ENCODE assay signal across 15 cellular contexts in the genomic region with DNA sequence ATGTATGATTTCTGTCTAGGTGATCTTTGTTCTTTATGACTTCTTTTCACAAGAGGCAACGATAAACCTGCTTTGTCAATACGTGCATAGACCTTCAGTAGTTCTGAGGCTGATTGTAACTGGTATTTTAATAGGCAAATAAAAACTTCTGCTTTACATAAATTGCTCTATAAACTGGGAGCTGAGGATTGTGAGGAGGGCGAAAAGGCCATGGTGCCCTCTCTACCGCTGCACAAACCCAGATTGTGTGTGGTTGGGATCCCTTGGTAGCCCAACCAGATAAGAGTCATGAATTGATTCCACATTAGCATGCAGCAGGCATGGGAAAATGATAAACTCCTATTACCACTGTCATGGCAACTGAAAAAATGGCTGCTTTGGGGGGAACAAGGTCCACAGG.
"Had no signal": no experiment of that assay in that cellular context is flagged by ENCODE, and none has a peak within 500 bp of the region (broad histone marks: within the 10 kb centered on the region; RNA-seq: fewer than 3 reads in every experiment).

No MANE protein-coding gene starts in this region.

- H3K27ac ChIP-seq: brain microvascular endothelial cell, esophagus squamous epithelium, pancreas, uterus had no signal

- H3K27me3 ChIP-seq: brain microvascular endothelial cell, esophagus squamous epithelium, pancreas, uterus had no signal

- DNase-seq: activated gamma-delta T cell; activated naive CD8-positive, alpha-beta T cell treated with anti-CD3 and anti-CD28 coated beads for 36 hours; activated T-cell treated with anti-CD3 and anti-CD28 coated beads, Interleukin-2, amount 50 U/mL, for 48 hours; brain microvascular endothelial cell; cerebellar nuclear complex; esophagus squamous epithelium; foreskin fibroblast; glutamatergic neuron; pancreas; stimulated activated CD4-positive, alpha-beta T cell treated with anti-CD3 and anti-CD28 coated beads, Interleukin-15, amount 100 ng/mL, for 24 hours; stimulated activated CD4-positive, alpha-beta T cell treated with anti-CD3 and anti-CD28 coated beads, Interleukin-4, amount 100 ng/mL, for 24 hours; uterus had no signal

- H3K36me3 Mint-ChIP-seq: activated naive CD8-positive, alpha-beta T cell treated with anti-CD3 and anti-CD28 coated beads for 36 hours had no signal

- H3K4me3 ChIP-seq: esophagus squamous epithelium, pancreas, uterus had no signal

- H3K4me3 Mint-ChIP-seq: activated naive CD8-positive, alpha-beta T cell treated with anti-CD3 and anti-CD28 coated beads for 36 hours; dendritic cell treated with granulocyte-macrophage colony-stimulating factor and Interleukin-4, amounts not matched to agents 40 ng/mL and 50 ng/mL, for 4 days; nephron; T-helper 1 cell treated with Interleukin-12 subunit alpha and Interleukin-12 subunit beta and Interleukin-4 antibody, amounts not matched to agents 30 μg/mL and 1 μg/mL, for 36 hours had no signal

- H3K36me3 ChIP-seq: brain microvascular endothelial cell, esophagus squamous epithelium, pancreas, uterus had no signal

- H3K9me3 ChIP-seq: esophagus squamous epithelium, pancreas, uterus had no signal

- H3K9me3 Mint-ChIP-seq: activated naive CD8-positive, alpha-beta T cell treated with anti-CD3 and anti-CD28 coated beads for 36 hours; dendritic cell treated with granulocyte-macrophage colony-stimulating factor and Interleukin-4, amounts not matched to agents 40 ng/mL and 50 ng/mL, for 4 days; nephron; T-helper 1 cell treated with Interleukin-12 subunit alpha and Interleukin-12 subunit beta and Interleukin-4 antibody, amounts not matched to agents 30 μg/mL and 1 μg/mL, for 36 hours had no signal

- H3K4me1 ChIP-seq: esophagus squamous epithelium, uterus had no signal

- ATAC-seq: pancreas had no signal

- H3K27ac Mint-ChIP-seq: activated naive CD8-positive, alpha-beta T cell treated with anti-CD3 and anti-CD28 coated beads for 36 hours; dendritic cell treated with granulocyte-macrophage colony-stimulating factor and Interleukin-4, amounts not matched to agents 40 ng/mL and 50 ng/mL, for 4 days; T-helper 1 cell treated with Interleukin-12 subunit alpha and Interleukin-12 subunit beta and Interleukin-4 antibody, amounts not matched to agents 30 μg/mL and 1 μg/mL, for 36 hours had no signal
